23 cellular contexts compared by ENCODE assay signal in genomic region chr1:225561675-225562074, GRCh38.
"Had no signal": no experiment of that assay in that cellular context is flagged by ENCODE, and none has a peak within 500 bp of the region (broad histone marks: within the 10 kb centered on the region; RNA-seq: fewer than 3 reads in every experiment).

No MANE protein-coding gene starts in this region.

- H3K4me3 ChIP-seq: SJSA1, SK-N-MC had no signal

- DNase-seq: Kasumi-1, MM.1S, NCI-H1092 treated with DMSO at 0.1 percent for 48 hours, NCI-H1436, NCI-H187, NCI-H2029, NCI-H2081 treated with DMSO at 0.1 percent for 48 hours, NCI-H2171, NCI-H226, NCI-H446, NCI-H510A, NCI-H524 treated with DMSO at 0.1 percent for 48 hours, NCI-H69, NCI-H774, Right ventricle myocardium superior, RPMI8226, SIG-M5 had no signal

- H3K9ac ChIP-seq: KMS-11 had no signal

- H3K9me3 ChIP-seq: SJSA1 had no signal

- H3K27me3 ChIP-seq: SJSA1 had no signal

- H3K4me1 ChIP-seq: SJSA1 had no signal

- FAIRE-seq: HTR-8/SVneo, RCC 7860 had no signal

- H3K27ac ChIP-seq: HL-60, KMS-11, SJSA1, SK-N-MC had no signal
